In genomic region chr6:133644548-133644947, GRCh38 we compare ENCODE assay signal across 18 cellular contexts.
"Had no signal": no experiment of that assay in that cellular context is flagged by ENCODE, and none has a peak within 500 bp of the region (broad histone marks: within the 10 kb centered on the region; RNA-seq: fewer than 3 reads in every experiment).

No MANE protein-coding gene starts in this region.

- DNase-seq: activated CD4-positive, alpha-beta T cell treated with anti-CD3 and anti-CD28 coated beads, Interleukin-2, amount 10 ng/mL, durations not matched to agents 7 days and 5 days; activated CD8-positive, alpha-beta memory T cell treated with anti-CD3 and anti-CD28 coated beads, Interleukin-2, amount 50 U/mL, for 4 hours; activated effector memory CD4-positive, alpha-beta T cell treated with anti-CD3 and anti-CD28 coated beads, Interleukin-2, amount 50 U/mL, for 16 hours; activated T-cell treated with anti-CD3 and anti-CD28 coated beads, Interleukin-2, amount 50 U/mL, for 48 hours; effector memory CD4-positive, alpha-beta T cell; foreskin keratinocyte; left cardiac atrium; nephron progenitor cell; nucleus accumbens; stimulated activated CD4-positive, alpha-beta T cell treated with anti-CD3 and anti-CD28 coated beads, Interleukin-15, amount 100 ng/mL, for 24 hours; stimulated activated CD4-positive, alpha-beta T cell treated with anti-CD3 and anti-CD28 coated beads, Interleukin-2, amount 100 ng/mL, for 48 hours; stomach; T1000; trophoblast cell had no signal

- H3K36me3 Mint-ChIP-seq: activated naive CD4-positive, alpha-beta T cell treated with anti-CD3 and anti-CD28 coated beads, Interleukin-2, amount 50 U/mL, for 24 hours had no signal

- H3K4me3 Mint-ChIP-seq: activated CD4-positive, alpha-beta T cell treated with anti-CD3 and anti-CD28 coated beads, Interleukin-2, amount 10 ng/mL, durations not matched to agents 7 days and 5 days; activated naive CD4-positive, alpha-beta T cell treated with anti-CD3 and anti-CD28 coated beads, Interleukin-2, amount 50 U/mL, for 24 hours; dendritic cell treated with granulocyte-macrophage colony-stimulating factor and Interleukin-4, amounts not matched to agents 40 ng/mL and 50 ng/mL, for 4 days; nephron progenitor cell had no signal

- H3K27ac ChIP-seq: adrenal gland, foreskin keratinocyte had no signal

- H3K27ac Mint-ChIP-seq: activated CD4-positive, alpha-beta T cell treated with anti-CD3 and anti-CD28 coated beads, Interleukin-2, amount 10 ng/mL, durations not matched to agents 7 days and 5 days; activated naive CD4-positive, alpha-beta T cell treated with anti-CD3 and anti-CD28 coated beads, Interleukin-2, amount 50 U/mL, for 24 hours; dendritic cell treated with granulocyte-macrophage colony-stimulating factor and Interleukin-4, amounts not matched to agents 40 ng/mL and 50 ng/mL, for 4 days; nephron progenitor cell had no signal

- H3K4me1 Mint-ChIP-seq: activated CD4-positive, alpha-beta T cell treated with anti-CD3 and anti-CD28 coated beads, Interleukin-2, amount 10 ng/mL, durations not matched to agents 7 days and 5 days; activated naive CD4-positive, alpha-beta T cell treated with anti-CD3 and anti-CD28 coated beads, Interleukin-2, amount 50 U/mL, for 24 hours; nephron progenitor cell had no signal

- H3K9me3 ChIP-seq: adrenal gland, stomach had no signal

- H3K9me3 Mint-ChIP-seq: activated CD4-positive, alpha-beta T cell treated with anti-CD3 and anti-CD28 coated beads, Interleukin-2, amount 10 ng/mL, durations not matched to agents 7 days and 5 days; activated naive CD4-positive, alpha-beta T cell treated with anti-CD3 and anti-CD28 coated beads, Interleukin-2, amount 50 U/mL, for 24 hours; nephron progenitor cell had no signal

- ATAC-seq: foreskin keratinocyte had no signal

- H3K36me3 ChIP-seq: adrenal gland, stomach had no signal

- H3K27me3 Mint-ChIP-seq: activated CD4-positive, alpha-beta T cell treated with anti-CD3 and anti-CD28 coated beads, Interleukin-2, amount 10 ng/mL, durations not matched to agents 7 days and 5 days; dendritic cell treated with granulocyte-macrophage colony-stimulating factor and Interleukin-4, amounts not matched to agents 40 ng/mL and 50 ng/mL, for 4 days had no signal

- H3K4me3 ChIP-seq: adrenal gland, hepatocyte, stomach had no signal

- H3K4me1 ChIP-seq: adrenal gland, foreskin keratinocyte had no signal
